Comparison of ENCODE assay signal across 1 cellular context in genomic region chr14:67571275-67571990, GRCh38.
TF ChIP-seq lines count a peak whose summit lies in the region.

No MANE protein-coding gene starts in this region.

TF ChIP-seq in IMR-90, 13 proteins besides CTCF, POLR2A, EP300 and RAD21:
- TF ChIP-seq BHLHE40 (IDR thresholded peaks at IDR 0.05; ENCODE audit: low read depth, low read length) (no peak), SMC3 (IDR thresholded peaks at IDR 0.05; ENCODE audit: low read depth, low read length) (peak; percentile 80)
TF ChIP-seq in IMR-90: peak in this region for 1.
